In the genomic region with DNA sequence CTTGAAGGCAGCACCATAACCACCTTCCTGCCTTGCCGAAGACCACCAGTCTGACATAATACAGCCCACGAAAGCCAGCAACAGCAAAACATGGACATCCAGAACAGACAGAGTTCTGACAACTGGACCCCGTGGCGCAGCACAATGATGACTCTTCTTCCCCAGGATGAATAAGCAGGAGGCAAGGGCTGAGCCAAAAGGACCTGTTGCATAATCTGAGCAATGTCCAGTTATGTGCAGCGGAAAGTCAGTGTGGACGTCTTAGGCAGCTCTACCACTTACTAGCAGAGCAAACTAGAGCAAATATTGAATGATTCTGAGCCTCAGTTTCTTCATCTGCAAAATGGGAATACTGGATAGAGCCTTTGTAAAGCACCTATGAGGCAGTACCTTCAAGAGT, we compare ENCODE assay signal across 18 cellular contexts.
"Had no signal": no experiment of that assay in that cellular context is flagged by ENCODE, and none has a peak within 500 bp of the region (broad histone marks: within the 10 kb centered on the region; RNA-seq: fewer than 3 reads in every experiment).

No MANE protein-coding gene starts in this region.

- H3K27ac Mint-ChIP-seq: activated CD8-positive, alpha-beta memory T cell treated with anti-CD3 and anti-CD28 coated beads, Interleukin-2, amount 10 ng/mL, durations not matched to agents 7 days and 5 days; activated naive CD4-positive, alpha-beta T cell treated with anti-CD3 and anti-CD28 coated beads, Interleukin-2, amount 50 U/mL, for 24 hours; activated T-cell treated with anti-CD3 and anti-CD28 coated beads, Interleukin-2, amount 50 U/mL, for 24 hours had no signal

- FAIRE-seq: colon, small intestine had no signal

- H2AFZ ChIP-seq: parathyroid adenoma had no signal

- H3K4me3 ChIP-seq: esophagus muscularis mucosa, lower lobe of right lung, upper lobe of left lung had no signal

- H3K4me1 Mint-ChIP-seq: activated CD8-positive, alpha-beta memory T cell treated with anti-CD3 and anti-CD28 coated beads, Interleukin-2, amount 10 ng/mL, durations not matched to agents 7 days and 5 days; activated naive CD4-positive, alpha-beta T cell treated with anti-CD3 and anti-CD28 coated beads, Interleukin-2, amount 50 U/mL, for 24 hours had no signal

- ATAC-seq: activated CD8-positive, alpha-beta memory T cell treated with anti-CD3 and anti-CD28 coated beads, Interleukin-2, amount 10 ng/mL, durations not matched to agents 7 days and 5 days; foreskin keratinocyte; lower lobe of right lung; stimulated activated naive CD8-positive, alpha-beta T cell treated with anti-CD3 and anti-CD28 coated beads, Interleukin-15, Interleukin-2, amounts not matched to agents 100 U/mL and 50 U/mL, for 24 hours had no signal

- H3K27ac ChIP-seq: esophagus muscularis mucosa, foreskin keratinocyte, lower lobe of right lung, parathyroid adenoma, upper lobe of left lung had no signal

- H3K9me3 Mint-ChIP-seq: activated naive CD4-positive, alpha-beta T cell treated with anti-CD3 and anti-CD28 coated beads, Interleukin-2, amount 50 U/mL, for 24 hours; activated T-cell treated with anti-CD3 and anti-CD28 coated beads, Interleukin-2, amount 50 U/mL, for 24 hours had no signal

- H3K79me2 ChIP-seq: parathyroid adenoma had no signal

- H3K9ac ChIP-seq: parathyroid adenoma had no signal

- H3K9me3 ChIP-seq: esophagus muscularis mucosa, lower lobe of right lung, upper lobe of left lung had no signal

- H3K36me3 Mint-ChIP-seq: activated CD8-positive, alpha-beta memory T cell treated with anti-CD3 and anti-CD28 coated beads, Interleukin-2, amount 10 ng/mL, durations not matched to agents 7 days and 5 days; activated naive CD4-positive, alpha-beta T cell treated with anti-CD3 and anti-CD28 coated beads, Interleukin-2, amount 50 U/mL, for 24 hours had no signal

- DNase-seq: activated CD4-positive, alpha-beta T cell treated with anti-CD3 and anti-CD28 coated beads, Interleukin-2, amount 50 U/mL, for 4 hours; activated CD4-positive, CD25-positive, alpha-beta regulatory T cell treated with anti-CD3 and anti-CD28 coated beads, Interleukin-2, amount 50 U/mL, for 72 hours; activated CD8-positive, alpha-beta memory T cell treated with anti-CD3 and anti-CD28 coated beads, Interleukin-2, amount 10 ng/mL, durations not matched to agents 7 days and 5 days; activated effector memory CD4-positive, alpha-beta T cell treated with Interleukin-2 at 50 U/mL for 16 hours; activated T-cell treated with anti-CD3 and anti-CD28 coated beads, Interleukin-2, amount 50 U/mL, for 24 hours; amniotic stem cell; foreskin keratinocyte; kidney glomerular epithelial cell; lower lobe of right lung; retina; small intestine; stimulated activated CD4-positive, alpha-beta T cell treated with anti-CD3 and anti-CD28 coated beads, Interleukin-4, amount 100 ng/mL, for 24 hours; stimulated activated naive CD8-positive, alpha-beta T cell treated with anti-CD3 and anti-CD28 coated beads, Interleukin-15, Interleukin-2, amounts not matched to agents 100 U/mL and 50 U/mL, for 24 hours; upper lobe of left lung had no signal

- H3K4me3 Mint-ChIP-seq: activated CD8-positive, alpha-beta memory T cell treated with anti-CD3 and anti-CD28 coated beads, Interleukin-2, amount 10 ng/mL, durations not matched to agents 7 days and 5 days; activated naive CD4-positive, alpha-beta T cell treated with anti-CD3 and anti-CD28 coated beads, Interleukin-2, amount 50 U/mL, for 24 hours; activated T-cell treated with anti-CD3 and anti-CD28 coated beads, Interleukin-2, amount 50 U/mL, for 24 hours had no signal

- H3K4me1 ChIP-seq: foreskin keratinocyte, lower lobe of right lung, upper lobe of left lung had no signal

- H3K27me3 ChIP-seq: esophagus muscularis mucosa, upper lobe of left lung had no signal

- H3K36me3 ChIP-seq: esophagus muscularis mucosa, lower lobe of right lung, upper lobe of left lung had no signal
